In genomic region chr2:36556847-36557246, GRCh38 we compare ENCODE assay signal across 16 cellular contexts. TPM values are rescaled to one million over a fixed set of nuclear protein-coding genes. Genes with fewer than 3 reads are reported as not detected.
DNase-seq lines count a peak whose midpoint lies in the region; ATAC-seq and TF ChIP-seq lines count a peak whose summit lies in the region.
"Had no signal": no experiment of that assay in that cellular context is flagged by ENCODE, and none has a peak within 500 bp of the region (broad histone marks: within the 10 kb centered on the region; RNA-seq: fewer than 3 reads in every experiment).

No MANE protein-coding gene starts in this region.

- TF ChIP-seq CTCF in HFFc6 (IDR thresholded peaks at IDR 0.05) (no peak), foreskin fibroblast (IDR thresholded peaks at IDR 0.05; ENCODE audit: low read depth, low read length) (no peak)

- peaks cover 51% of the 10 kb centered on the region for H3K36me3 ChIP-seq in ACC112 (ENCODE audit: insufficient read depth, low read length)
- H3K36me3 ChIP-seq in Karpas-422 (ENCODE audit: insufficient read depth, low read length), result peaks cover 16% of the 10 kb centered on the region; the same call in 1 of the 2 replicates

- peaks cover 79% of the 10 kb centered on the region for H3K36me3 Mint-ChIP-seq in HFFc6 (ENCODE audit: low read depth)

- intact Hi-C loops in sciatic nerve (cut with DNase I), result no loop called here

- peaks cover 56% of the 10 kb centered on the region for H3K27me3 Mint-ChIP-seq in HFFc6 (ENCODE audit: insufficient read depth)
- H3K27me3 Mint-ChIP-seq: brain had no signal

- no peak for ATAC-seq in sciatic nerve
- ATAC-seq in HG03342 (IDR thresholded peaks at IDR 0.05; ENCODE audit: unreplicated experiment), result no peak
- ATAC-seq in GM18858 (IDR thresholded peaks at IDR 0.05; ENCODE audit: unreplicated experiment), result no peak

- H3K4me3 ChIP-seq in ACC112 (ENCODE audit: low read depth, low read length) (no peak overlapping the region), foreskin fibroblast (ENCODE audit: low read depth in 1 of 2, low read length in 2 of 2) (no peak overlapping the region), Karpas-422 (ENCODE audit: low read length) (no peak overlapping the region)
- H3K4me3 ChIP-seq: dorsolateral prefrontal cortex, esophagus squamous epithelium had no signal

- H3K9me3 ChIP-seq in Karpas-422 (ENCODE audit: low read length), result no peaks in the 10 kb centered on the region
- H3K9me3 ChIP-seq: esophagus squamous epithelium had no signal

- no peak overlapping the region for H3K9ac ChIP-seq in Karpas-422 (ENCODE audit: low read length)

- H3K4me1 ChIP-seq in ACC112 (ENCODE audit: control insufficient read depth, insufficient read depth, low read length, unreplicated experiment) (peaks cover 84% of the 10 kb centered on the region), Karpas-422 (ENCODE audit: low read length) (no peaks in the 10 kb centered on the region)

- DNase-seq in HFFc6, result peak; percentile 81
- DNase-seq in astrocyte of the hippocampus (ENCODE audit: low read depth, low spot score), result peak; percentile 67
- peak; percentile 74 to 85 for DNase-seq in foreskin fibroblast
- no peak for DNase-seq in sciatic nerve (ENCODE audit: low spot score)
- no peak for DNase-seq in Karpas-422
- DNase-seq: activated naive CD4-positive, alpha-beta T cell treated with Interleukin-2 at 50 U/mL for 16 hours; dorsolateral prefrontal cortex; esophagus squamous epithelium; NCI-H1105; stimulated activated naive CD4-positive, alpha-beta T cell treated with Interleukin-2 at 50 U/mL for 16 hours; SW 1271 had no signal

- H3K9me2 ChIP-seq in Karpas-422 (replicated peaks; ENCODE audit: insufficient read depth, low read length), result no peaks in the 10 kb centered on the region

- H3K27ac Mint-ChIP-seq in HFFc6, result peak overlapping the region; percentile 89
- H3K27ac Mint-ChIP-seq: brain, nephron had no signal

- H4K20me1 ChIP-seq in Karpas-422 (ENCODE audit: insufficient read depth, low read depth, low read length), result no peaks in the 10 kb centered on the region

- H3K79me2 ChIP-seq in ACC112 (ENCODE audit: control insufficient read depth, insufficient read depth, low read length, unreplicated experiment), result peaks cover 43% of the 10 kb centered on the region
- peaks cover 10% of the 10 kb centered on the region for H3K79me2 ChIP-seq in Karpas-422 (ENCODE audit: low read length)

- H3K4me3 Mint-ChIP-seq in HFFc6, result peak overlapping the region; percentile 36; the same call in 1 of the 2 replicates
- H3K4me3 Mint-ChIP-seq: brain, nephron had no signal

- H3K27me3 ChIP-seq in ACC112 (ENCODE audit: insufficient read depth, low read length) (no peaks in the 10 kb centered on the region), Karpas-422 (ENCODE audit: low read length) (no peaks in the 10 kb centered on the region)
- H3K27me3 ChIP-seq: dorsolateral prefrontal cortex, esophagus squamous epithelium had no signal

- H2AFZ ChIP-seq in ACC112 (ENCODE audit: low read length, unreplicated experiment), result no peak overlapping the region
- no peak overlapping the region for H2AFZ ChIP-seq in Karpas-422 (ENCODE audit: low read length)

- H3K9me3 Mint-ChIP-seq in HFFc6, result peaks cover 17% of the 10 kb centered on the region
- H3K9me3 Mint-ChIP-seq: brain, nephron had no signal

- H3K4me1 Mint-ChIP-seq in HFFc6 (ENCODE audit: low read depth), result peaks cover 100% of the 10 kb centered on the region

- peak overlapping the region; percentile 94 for H3K27ac ChIP-seq in ACC112 (ENCODE audit: low read depth, low read length)
- H3K27ac ChIP-seq in Karpas-422 (ENCODE audit: low read length), result no peak overlapping the region

- no peak overlapping the region for H3K4me2 ChIP-seq in Karpas-422 (ENCODE audit: low read depth, low read length, poor library complexity, severe bottlenecking)

RNA-seq across cellular contexts. Expression of gene FEZ2, which starts 41.1 kb away (rescaled TPM):
- total RNA-seq in HFFc6 (2021; fragmentation: NEBNext Ultra II Directional; extraction: Animal tissue kit (Norgen Biotek cat#: 25700)), result 100 to 1,000 TPM; 113 to 126 (median 120) TPM
- total RNA-seq in sciatic nerve, result 89.8 TPM
- total RNA-seq in Karpas-422 (2014; rRNA removed; shearing (Covaris generic); ENCODE audit: low replicate concordance), result 32.7 and 37.7 TPM in 2 replicates

Comparison
In these comparisons a context has a peak if more than half of its experiments do, and no peak if none do; other contexts are left out.
1. DNase-seq: peak in HFFc6 (single experiment), astrocyte of the hippocampus (single experiment) and foreskin fibroblast (2 of 2); none in sciatic nerve (single experiment) and Karpas-422 (single experiment).